11 cellular contexts compared by ENCODE assay signal in genomic region chr4:169253904-169254303, GRCh38. TPM values are rescaled to one million over a fixed set of nuclear protein-coding genes. Genes with fewer than 3 reads are reported as not detected.
A peak's percentile ranks its signal among the peaks of the same experiment; 100 is the strongest.
DNase-seq lines count a peak whose midpoint lies in the region; ATAC-seq and TF ChIP-seq lines count a peak whose summit lies in the region.
"Had no signal": no experiment of that assay in that cellular context is flagged by ENCODE, and none has a peak within 500 bp of the region (broad histone marks: within the 10 kb centered on the region; RNA-seq: fewer than 3 reads in every experiment).

No MANE protein-coding gene starts in this region.

- dilution Hi-C loops in mammary epithelial cell (cut with HindIII; ENCODE audit: low sequenced_read_pairs) = loop anchor here (5.0 kb wide), 1 partner anchor 88 kb away; no protein-coding TSS in a partner anchor

- CTCF ChIA-PET in mammary epithelial cell (lab: Charles Lee; ENCODE audit: low non-redundant PET) = no interaction called here
- CTCF ChIA-PET in MCF 10A (lab: Yijun Ruan, JAX) = interaction anchor here (0.6 to 1.3 kb wide), 3 partner anchors 11 to 594 kb away, joined by 3 to 7 read pairs (median 4); no protein-coding TSS in a partner anchor

- no peaks in the 10 kb centered on the region for H4K20me1 ChIP-seq in mammary epithelial cell (ENCODE audit: insufficient read depth, low read length)

- H3K4me1 ChIP-seq in mammary epithelial cell (ENCODE audit: insufficient read depth, low read length) (peaks cover 61% of the 10 kb centered on the region), transverse colon (peaks cover 43 to 94% (median 73%) of the 10 kb centered on the region in 4 donors), tibial artery (peaks cover 0 to 100% (median 69%) of the 10 kb centered on the region in 4 donors)

- TF ChIP-seq CTCF in mammary epithelial cell (conservative IDR thresholded peaks at IDR 0.05 in 1 of 2, IDR thresholded peaks at IDR 0.05 in 1 of 2; ENCODE audit: extremely low read depth in 1 of 2, insufficient read depth in 1 of 2, low read depth in 1 of 2, low read length in 2 of 2) = no peak
- no peak for TF ChIP-seq CTCF in MCF 10A (IDR thresholded peaks at IDR 0.05; ENCODE audit: unreplicated experiment)
- no peak for TF ChIP-seq CTCF in fibroblast of villous mesenchyme (IDR thresholded peaks at IDR 0.05; ENCODE audit: insufficient read depth, low read depth, low read length)
- TF ChIP-seq CTCF in transverse colon (IDR thresholded peaks at IDR 0.05) = no peak
- no peak for TF ChIP-seq CTCF in tibial artery (IDR thresholded peaks at IDR 0.05)

- H3K36me3 ChIP-seq in mammary epithelial cell (ENCODE audit: insufficient read depth, low read length) = no peaks in the 10 kb centered on the region
- H3K36me3 ChIP-seq in transverse colon = no peaks in the 10 kb centered on the region
- H3K36me3 ChIP-seq in tibial artery = no peaks in the 10 kb centered on the region

- POLR2A ChIA-PET in MCF 10A (lab: Yijun Ruan, JAX) = interaction anchor here (2.4 to 3.7 kb wide), 2 partner anchors 15 to 16 kb away, joined by 17 to 27 read pairs; partner anchors contain the start of gene SH3RF1

- ATAC-seq in HG03354 (IDR thresholded peaks at IDR 0.05; ENCODE audit: poor library complexity, severe bottlenecking, unreplicated experiment) = no peak

- no peak for TF ChIP-seq POLR2A in transverse colon (IDR thresholded peaks at IDR 0.05)

- peaks cover 58% of the 10 kb centered on the region for H3K4me1 Mint-ChIP-seq in MCF 10A (ENCODE audit: insufficient read depth, unreplicated experiment)

- BruUV-seq in mammary epithelial cell (replicated peaks; lab: Mats Ljungman, UMichigan) = no TSS peak
- BruUV-seq in MCF 10A (replicated peaks; lab: Mats Ljungman, UMichigan) = no TSS peak

- H3K4me2 ChIP-seq in mammary epithelial cell (ENCODE audit: insufficient read depth, low read depth, low read length) = peak overlapping the region; percentile 13

- H3K79me2 ChIP-seq in mammary epithelial cell (ENCODE audit: insufficient read depth, low read length) = peaks cover 97% of the 10 kb centered on the region

- H3K27ac ChIP-seq in mammary epithelial cell (ENCODE audit: insufficient read depth, low read depth, low read length) (no peak overlapping the region), transverse colon (peak overlapping the region in 3 of 4 donors; percentile 30 to 86 (median 81)), tibial artery (peak overlapping the region in 1 of 2 donors; percentile 54)

- H3K9me3 ChIP-seq in mammary epithelial cell (replicated peaks; ENCODE audit: insufficient read depth, low read length) (no peaks in the 10 kb centered on the region), transverse colon (no peaks in the 10 kb centered on the region), tibial artery (no peaks in the 10 kb centered on the region)
- H3K9me3 ChIP-seq: testis had no signal

- H3K27ac Mint-ChIP-seq in MCF 10A (ENCODE audit: low read depth, unreplicated experiment) = no peak overlapping the region

- H3K9me3 Mint-ChIP-seq in MCF 10A (ENCODE audit: unreplicated experiment) = no peaks in the 10 kb centered on the region

- no peaks in the 10 kb centered on the region for H3K27me3 Mint-ChIP-seq in MCF 10A (ENCODE audit: insufficient read depth, unreplicated experiment)

- 0% methylated on average over 1 of the region's 1 CpG for WGBS in mammary epithelial cell (ENCODE audit: low coverage, missing lambda C conversion rate)
- WGBS in transverse colon (ENCODE audit: low coverage in 1 of 2), 2 donors = 0% methylated on average over 1 of the region's 1 CpG

- TF ChIP-seq EP300 in transverse colon (IDR thresholded peaks at IDR 0.05; ENCODE audit: low read depth) = no peak

- H3K4me3 Mint-ChIP-seq in MCF 10A (ENCODE audit: unreplicated experiment) = no peak overlapping the region

- no peak overlapping the region for H2AFZ ChIP-seq in mammary epithelial cell (ENCODE audit: low read depth, low read length)

- no peak overlapping the region for H3K4me3 ChIP-seq in mammary epithelial cell (replicated peaks in 1 of 3; ENCODE audit: insufficient read depth in 1 of 3, low read depth in 2 of 3, low read length in 3 of 3)
- no peak overlapping the region for H3K4me3 ChIP-seq in fibroblast of villous mesenchyme (ENCODE audit: low read depth, low read length)
- no peak overlapping the region for H3K4me3 ChIP-seq in transverse colon
- no peak overlapping the region for H3K4me3 ChIP-seq in tibial artery
- H3K4me3 ChIP-seq: testis had no signal

- H3K27me3 ChIP-seq in mammary epithelial cell (ENCODE audit: insufficient read depth, low read length) (no peaks in the 10 kb centered on the region), transverse colon (no peaks in the 10 kb centered on the region), tibial artery (no peaks in the 10 kb centered on the region)
- H3K27me3 ChIP-seq: testis had no signal

- intact Hi-C loops in mammary epithelial cell (cut with micrococcal nuclease) = loop anchor here (5.0 kb wide), 1 partner anchor 137 kb away; no protein-coding TSS in a partner anchor
- intact Hi-C loops in MCF 10A (cut with micrococcal nuclease) = no loop called here
- intact Hi-C loops in transverse colon (cut with DNase I; ENCODE audit: low total_unique reads) = no loop called here
- intact Hi-C loops in tibial artery (cut with DNase I; ENCODE audit: low total_unique reads) = no loop called here

- H3K9ac ChIP-seq in mammary epithelial cell (ENCODE audit: insufficient read depth, low read length) = no peak overlapping the region

- DNase-seq in mammary epithelial cell (peak; percentile 46), MCF 10A (ENCODE audit: unreplicated experiment) (no peak), SW480 (ENCODE audit: low spot score) (peak; percentile 26), fibroblast of villous mesenchyme (ENCODE audit: low read depth) (peak; percentile 81), transverse colon (no peak), tibial artery (no peak), medulla oblongata (ENCODE audit: extremely low spot score) (no peak)
- DNase-seq: activated CD4-positive, alpha-beta T cell treated with anti-CD3 and anti-CD28 coated beads, Interleukin-2, amount 50 U/mL, for 48 hours; activated effector memory CD4-positive, alpha-beta T cell treated with anti-CD3 and anti-CD28 coated beads, Interleukin-2, amount 50 U/mL, for 16 hours had no signal

- in situ Hi-C loops in mammary epithelial cell (cut with MboI; ENCODE audit: low sequenced_read_pairs in 2 of 2) = loop anchor here in 1 of 2 donors (25.0 kb wide), 2 partner anchors 92 to 242 kb away; partner anchors contain the start of gene CBR4
- in situ Hi-C loops in transverse colon (cut with MboI; ENCODE audit: low pct_ligation_motif_present in 1 of 4, low pct_unique_long_range_greater_than_20kb in 1 of 4, low sequenced_read_pairs in 3 of 4) = no loop called here

- no peaks in the 10 kb centered on the region for H3K36me3 Mint-ChIP-seq in MCF 10A (ENCODE audit: insufficient read depth, unreplicated experiment)

RNA-seq across cellular contexts. Expression of gene SH3RF1, which starts 16.9 kb away (rescaled TPM):
- total RNA-seq in mammary epithelial cell = 10 to 100 TPM; 30.8 to 38.2 TPM
- polyA plus RNA-seq in mammary epithelial cell = 16.6 TPM
- polyA minus RNA-seq in mammary epithelial cell = 79.5 TPM
- total RNA-seq in MCF 10A (2022) = 16.5 and 17.4 TPM in 2 replicates
- total RNA-seq in fibroblast of villous mesenchyme = 29.3 and 41.9 TPM in 2 replicates
- total RNA-seq in transverse colon = 10 to 100 TPM; 49.0 to 63.4 (median 54.3) TPM

Comparison
In these comparisons a context has a peak if more than half of its experiments do, and no peak if none do; other contexts are left out.
1. DNase-seq: peak in mammary epithelial cell (single experiment), SW480 (single experiment) and fibroblast of villous mesenchyme (single experiment); none in MCF 10A (single experiment), transverse colon (single experiment), tibial artery (0 of 2) and medulla oblongata (single experiment).